In the genomic region with DNA sequence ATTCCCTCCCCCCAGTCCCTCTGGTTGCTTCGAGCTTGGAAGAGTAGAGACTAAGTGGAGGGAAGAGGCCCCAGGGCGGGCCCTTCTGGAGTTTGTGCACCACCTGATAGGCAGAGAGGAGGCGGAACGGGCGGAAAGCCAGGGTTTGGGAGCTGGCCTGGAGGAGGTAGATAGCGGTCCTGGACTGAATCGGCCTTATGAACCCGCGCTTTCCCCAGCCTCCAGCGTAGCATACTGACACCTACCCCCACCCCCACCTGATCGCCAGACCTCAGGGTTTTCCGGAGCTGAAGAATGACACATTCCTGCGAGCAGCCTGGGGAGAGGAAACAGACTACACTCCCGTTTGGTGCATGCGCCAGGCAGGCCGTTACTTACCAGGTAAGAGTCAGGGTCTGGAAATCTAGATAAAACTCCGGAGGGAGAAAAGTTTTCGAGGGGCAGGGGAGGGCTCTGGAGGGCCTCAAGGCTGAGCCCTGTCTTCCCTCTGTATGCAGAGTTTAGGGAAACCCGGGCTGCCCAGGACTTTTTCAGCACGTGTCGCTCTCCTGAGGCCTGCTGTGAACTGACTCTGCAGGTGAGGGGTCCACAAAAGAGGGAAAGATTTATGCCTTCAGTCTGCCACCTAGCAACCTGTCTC, we compare ENCODE assay signal across 8 cellular contexts. TPM values are rescaled to one million over a fixed set of nuclear protein-coding genes. Genes with fewer than 3 reads are reported as not detected.
DNase-seq lines count a peak whose midpoint lies in the region; ATAC-seq and TF ChIP-seq lines count a peak whose summit lies in the region.

No MANE protein-coding gene starts in this region.

- no peak overlapping the region for H2AK5ac ChIP-seq in trophoblast cell (ENCODE audit: low read length)

- H3K4me1 ChIP-seq in HAP-1 (peaks cover 11% of the 10 kb centered on the region), Panc1 (ENCODE audit: control insufficient read depth, insufficient read depth, low read length) (peaks cover 17% of the 10 kb centered on the region), adrenal gland (replicated peaks in 1 of 2) (peaks cover 38 to 49% of the 10 kb centered on the region in 2 donors), trophoblast cell (ENCODE audit: control insufficient read depth in 1 of 2, insufficient read depth in 2 of 2, low read length in 2 of 2) (peaks cover 8 to 11% of the 10 kb centered on the region in 2 experiments)

- intact Hi-C loops in Panc1 (cut with micrococcal nuclease; ENCODE audit: unreplicated experiment) (loop anchor here (1.0 to 10.0 kb wide), 4 partner anchors 175 to 480 kb away; a partner anchor contains a TSS), adrenal gland (cut with DNase I) (loop anchor here in 1 of 2 donors (2.0 to 10.0 kb wide), 2 partner anchors 290 to 482 kb away; a partner anchor contains a TSS), left cardiac atrium (cut with DNase I) (loop anchor here (2.0 to 10.0 kb wide), 5 partner anchors 178 to 562 kb away; a partner anchor contains a TSS)

- H3K4ac ChIP-seq in trophoblast cell (ENCODE audit: low read depth, low read length) = no peak overlapping the region

- H3K27ac ChIP-seq in Panc1 (ENCODE audit: low read length) (peak overlapping the region; percentile 80), adrenal gland (peak overlapping the region; percentile 83 to 94 (median 92)), trophoblast cell (ENCODE audit: low read depth, low read length) (peak overlapping the region; percentile 21)

- 2 to 4% (median 4%) methylated on average over 19 to 21 of the region's 21 CpGs for WGBS in adrenal gland, 4 donors
- WGBS in trophoblast cell (ENCODE audit: extremely low coverage, insufficient coverage, insufficient read length) = no CpG with 5 or more reads among the region's 21 CpGs

- peak overlapping the region; percentile 40 for H4K12ac ChIP-seq in trophoblast cell (ENCODE audit: low read depth, low read length)

- H3K36me3 ChIP-seq in HAP-1 (replicated peaks) = peaks cover 11% of the 10 kb centered on the region
- H3K36me3 ChIP-seq in Panc1 (ENCODE audit: control insufficient read depth, insufficient read depth, low read length) = no peaks in the 10 kb centered on the region; the same call in 1 of the 2 replicates
- peaks cover 0 to 31% of the 10 kb centered on the region in 2 donors for H3K36me3 ChIP-seq in adrenal gland (replicated peaks in 1 of 2)
- H3K36me3 ChIP-seq in trophoblast cell (ENCODE audit: control insufficient read depth in 1 of 2, insufficient read depth in 2 of 2, low read length in 2 of 2) = peaks cover 29 to 30% of the 10 kb centered on the region in 2 experiments

- TF ChIP-seq CTCF in Panc1 (IDR thresholded peaks at IDR 0.05) (no peak), adrenal gland (IDR thresholded peaks at IDR 0.05) (no peak)

- DNase-seq in Ammon's horn (ENCODE audit: low spot score) (peak; percentile 56), HAP-1 (ENCODE audit: low spot score in 2 of 2) (peak; percentile 64 to 78), Panc1 (ENCODE audit: low read depth, low spot score) (no peak), adrenal gland (peak; percentile 83 to 94 (median 93)), left cardiac atrium (peak; percentile 78), trophoblast cell (peak; percentile 18 to 53)

- H3K4me3 ChIP-seq in HAP-1 (peak overlapping the region; percentile 56), Panc1 (ENCODE audit: low read depth in 2 of 2, low read length in 2 of 2) (peak overlapping the region; percentile 89 to 94), adrenal gland (peak overlapping the region in 3 of 4 donors; percentile 24 to 88 (median 46)), trophoblast cell (ENCODE audit: low read depth, low read length) (peak overlapping the region; percentile 64)

- in situ Hi-C loops in HAP-1 (cut with MboI; ENCODE audit: low sequenced_read_pairs) = loop anchor here (5.0 to 10.0 kb wide), 4 partner anchors 175 to 562 kb away; a partner anchor contains a TSS
- in situ Hi-C loops in Panc1 (cut with HindIII; ENCODE audit: low pct_unique_long_range_greater_than_20kb, low sequenced_read_pairs) = no loop called here

- H4K8ac ChIP-seq in trophoblast cell (ENCODE audit: low read depth, low read length) = peak overlapping the region; percentile 43

- peak overlapping the region; percentile 12 for H2AFZ ChIP-seq in trophoblast cell (ENCODE audit: insufficient read depth, low read length, poor library complexity)

- H3K79me2 ChIP-seq in trophoblast cell (ENCODE audit: control insufficient read depth, insufficient read depth, low read length, poor library complexity) = peaks cover 6% of the 10 kb centered on the region

- no peaks in the 10 kb centered on the region for H3K27me3 ChIP-seq in HAP-1 (ENCODE audit: low read depth)
- H3K27me3 ChIP-seq in Panc1 (ENCODE audit: control insufficient read depth, insufficient read depth, low read length) = no peaks in the 10 kb centered on the region
- no peaks in the 10 kb centered on the region for H3K27me3 ChIP-seq in adrenal gland
- H3K27me3 ChIP-seq in trophoblast cell (ENCODE audit: insufficient read depth, low read length) = no peaks in the 10 kb centered on the region

- H2BK5ac ChIP-seq in trophoblast cell (ENCODE audit: low read depth, low read length, poor library complexity) = no peak overlapping the region

- H3K79me1 ChIP-seq in trophoblast cell (ENCODE audit: low read length) = peaks cover 7% of the 10 kb centered on the region

- H4K91ac ChIP-seq in trophoblast cell (ENCODE audit: low read depth, low read length) = no peak overlapping the region

- no TSS peak for BruUV-seq in Panc1 (replicated peaks; lab: Mats Ljungman, UMichigan)

- ATAC-seq in Panc1 (peak; percentile 40), left cardiac atrium (peak; percentile 48 to 76), GM21786 (IDR thresholded peaks at IDR 0.05; ENCODE audit: unreplicated experiment) (no peak), GM19395 (IDR thresholded peaks at IDR 0.05; ENCODE audit: unreplicated experiment) (no peak)

- no peak overlapping the region for H2BK120ac ChIP-seq in trophoblast cell (ENCODE audit: insufficient read depth, low read length, poor library complexity)

- H3K18ac ChIP-seq in trophoblast cell (ENCODE audit: low read length) = no peak overlapping the region

- H3K9me3 ChIP-seq in HAP-1 = no peaks in the 10 kb centered on the region
- no peaks in the 10 kb centered on the region for H3K9me3 ChIP-seq in Panc1 (ENCODE audit: control insufficient read depth, insufficient read depth, low read depth, low read length)
- H3K9me3 ChIP-seq in adrenal gland (replicated peaks in 1 of 3) = no peaks in the 10 kb centered on the region
- no peaks in the 10 kb centered on the region for H3K9me3 ChIP-seq in trophoblast cell (ENCODE audit: insufficient read depth, low read depth, low read length)

- H3K9ac ChIP-seq in trophoblast cell (ENCODE audit: low read length) = peak overlapping the region; percentile 15

- TF ChIP-seq POLR2A in adrenal gland (IDR thresholded peaks at IDR 0.05) = peak in 1 of 2 donors; percentile 43

- no peak overlapping the region for H3K14ac ChIP-seq in trophoblast cell (ENCODE audit: low read length)

- CTCF ChIA-PET in Panc1 (lab: Charles Lee) = interaction anchor here (0.5 to 1.4 kb wide), 3 partner anchors 291 to 479 kb away, joined by 3 to 6 read pairs (median 4); no protein-coding TSS in a partner anchor

- H3K23ac ChIP-seq in trophoblast cell (ENCODE audit: low read length) = no peak overlapping the region

- H3K4me2 ChIP-seq in trophoblast cell (ENCODE audit: low read length) = peak overlapping the region; percentile 83

- no peak overlapping the region for H2BK12ac ChIP-seq in trophoblast cell (ENCODE audit: low read length)

- POLR2A ChIA-PET in Panc1 (lab: Charles Lee) = interaction anchor here (0.6 kb wide), 1 partner anchor 24 kb away, joined by 3 read pairs; no protein-coding TSS in a partner anchor

RNA-seq across cellular contexts. Expression of a gene that starts 0.7 kb away (rescaled TPM):
- total RNA-seq in Panc1 (2021; ENCODE audit: unreplicated experiment) (76.8 TPM), adrenal gland (100 to 1,000 TPM; 169 to 324 (median 219) TPM), left cardiac atrium (10 to 100 TPM; 63.4 to 65.1 TPM)
- 96.1 TPM for polyA plus RNA-seq in Panc1 (2012; ENCODE audit: insufficient read length)
- polyA plus RNA-seq in adrenal gland = 100 to 1,000 TPM; 219 to 380 (median 265) TPM
- polyA plus RNA-seq in trophoblast cell (2013) = 52.2 and 52.9 TPM in 2 replicates

RNA-seq across cellular contexts. Expression of a gene that starts 1.6 kb away (rescaled TPM):
- total RNA-seq in Panc1 (2021; ENCODE audit: unreplicated experiment) = 27.2 TPM
- polyA plus RNA-seq in Panc1 (2012; ENCODE audit: insufficient read length) = 25.2 TPM
- total RNA-seq in adrenal gland = 10 to 100 TPM; 25.4 to 68.4 (median 50.8) TPM
- polyA plus RNA-seq in adrenal gland = 10 to 100 TPM; 31.1 to 73.7 (median 54.3) TPM
- total RNA-seq in left cardiac atrium = 10 to 100 TPM; 18.9 to 24.2 TPM
- polyA plus RNA-seq in trophoblast cell (2013) = 29.4 and 30.2 TPM in 2 replicates

RNA-seq across cellular contexts. Expression of a gene that starts 26.4 kb away (rescaled TPM):
- total RNA-seq in Panc1 (2021; ENCODE audit: unreplicated experiment) (32.2 TPM), adrenal gland (10 to 100 TPM; 13.8 to 47.2 (median 37.1) TPM), left cardiac atrium (10 to 100 TPM; 26.2 to 34.0 TPM)
- polyA plus RNA-seq in Panc1 (2012; ENCODE audit: insufficient read length) = 24.7 TPM
- 10 to 100 TPM; 12.6 to 61.0 (median 16.0) TPM for polyA plus RNA-seq in adrenal gland
- polyA plus RNA-seq in trophoblast cell (2013) = 13.9 and 14.3 TPM in 2 replicates

Comparison
In these comparisons a context has a peak if more than half of its experiments do, and no peak if none do; other contexts are left out.
1. ATAC-seq: peak in Panc1 (single experiment) and left cardiac atrium (2 of 2); none in GM21786 (single experiment) and GM19395 (single experiment).
2. H3K27ac ChIP-seq: peak in every context shown above with its lines; median percentile 92 in adrenal gland; 80 in Panc1; 21 in trophoblast cell.
3. Peak in every context shown above with its lines, with median percentiles within 50 percentile points of each other: H3K4me3 ChIP-seq.